Comparison of ENCODE assay signal across 1 cellular context in the genomic region with DNA sequence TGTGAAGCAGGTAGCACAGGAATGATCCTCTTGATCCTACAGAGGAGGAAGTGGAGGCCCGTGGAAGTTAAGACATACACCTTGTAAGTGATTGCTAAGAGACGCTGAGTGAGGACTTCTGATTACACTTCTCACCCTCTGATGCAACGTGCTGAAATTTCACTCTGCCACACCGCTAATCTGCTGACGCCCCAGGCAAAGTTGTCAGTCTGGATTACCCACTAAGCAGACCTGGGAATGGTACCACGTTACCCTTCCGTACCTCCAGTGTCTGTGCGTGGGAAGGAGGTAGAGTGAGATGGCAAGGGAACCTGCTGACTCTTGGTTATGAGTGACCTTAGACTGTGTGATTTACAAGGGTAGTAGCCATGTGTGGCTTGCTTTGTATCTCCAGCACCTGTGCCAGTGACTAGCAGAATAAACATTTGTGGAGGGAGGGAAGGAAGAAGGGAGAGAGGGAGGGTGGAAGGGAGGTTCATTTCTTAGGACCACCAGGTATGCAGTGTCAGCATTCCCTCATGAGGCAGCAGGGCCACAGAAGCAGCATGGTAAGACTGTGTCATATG.
TF ChIP-seq lines count a peak whose summit lies in the region.

No MANE protein-coding gene starts in this region.

TF ChIP-seq in K562, 482 proteins besides CTCF, POLR2A, EP300 and RAD21 (continued from another document and continues in another):
- TF ChIP-seq, protein P1, sequence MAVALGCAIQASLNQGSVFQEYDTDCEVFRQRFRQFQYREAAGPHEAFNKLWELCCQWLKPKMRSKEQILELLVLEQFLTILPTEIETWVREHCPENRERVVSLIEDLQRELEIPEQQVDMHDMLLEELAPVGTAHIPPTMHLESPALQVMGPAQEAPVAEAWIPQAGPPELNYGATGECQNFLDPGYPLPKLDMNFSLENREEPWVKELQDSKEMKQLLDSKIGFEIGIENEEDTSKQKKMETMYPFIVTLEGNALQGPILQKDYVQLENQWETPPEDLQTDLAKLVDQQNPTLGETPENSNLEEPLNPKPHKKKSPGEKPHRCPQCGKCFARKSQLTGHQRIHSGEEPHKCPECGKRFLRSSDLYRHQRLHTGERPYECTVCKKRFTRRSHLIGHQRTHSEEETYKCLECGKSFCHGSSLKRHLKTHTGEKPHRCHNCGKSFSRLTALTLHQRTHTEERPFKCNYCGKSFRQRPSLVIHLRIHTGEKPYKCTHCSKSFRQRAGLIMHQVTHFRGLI (CRISPR knock-in tag; IDR thresholded peaks at IDR 0.05) = peak; percentile 63; the same call in 1 of the 2 replicates
- TF ChIP-seq ZNF324 (CRISPR knock-in tag; IDR thresholded peaks at IDR 0.05) (0 out of 2 replicates have a peak, but pooled peaks have one; percentile 37), RBM39 (optimal IDR thresholded peaks at IDR 0.05; ENCODE audit: low read depth, low read length) (no peak), SETDB1 (IDR thresholded peaks at IDR 0.05; ENCODE audit: low read length) (no peak), CAMTA2 (CRISPR knock-in tag; conservative IDR thresholded peaks at IDR 0.05) (no peak), RHOXF2B (CRISPR knock-in tag; conservative IDR thresholded peaks at IDR 0.05) (no peak; the same call in 1 of the 2 replicates), NCOA2 (IDR thresholded peaks at IDR 0.05; ENCODE audit: partially characterized antibody in 2 of 2) (no peak), SMARCA4 (IDR thresholded peaks at IDR 0.05) (peak; percentile 84; the same call in 1 of the 2 replicates), CREB1 (IDR thresholded peaks at IDR 0.05) (no peak), CREB1 (CRISPR knock-in tag; IDR thresholded peaks at IDR 0.05) (peak; percentile 59; the same call in 1 of the 2 replicates), GATAD2A (IDR thresholded peaks at IDR 0.05) (no peak), ZNF75A (CRISPR knock-in tag; IDR thresholded peaks at IDR 0.05) (no peak), GTF2E2 (tag; IDR thresholded peaks at IDR 0.05) (no peak), STAT5B (CRISPR knock-in tag; IDR thresholded peaks at IDR 0.05) (no peak), EP400 (IDR thresholded peaks at IDR 0.05) (peak; percentile 72), MEIS2 (IDR thresholded peaks at IDR 0.05; ENCODE audit: partially characterized antibody) (peak; percentile 89), ZNF24 (IDR thresholded peaks at IDR 0.05) (no peak), KDM4B (IDR thresholded peaks at IDR 0.05; ENCODE audit: borderline replicate concordance in 2 of 2, low read depth in 1 of 2) (no peak), HDAC2 (IDR thresholded peaks at IDR 0.05) (peak; percentile 67; the same call in 1 of the 2 replicates)
- TF ChIP-seq, protein P2, sequence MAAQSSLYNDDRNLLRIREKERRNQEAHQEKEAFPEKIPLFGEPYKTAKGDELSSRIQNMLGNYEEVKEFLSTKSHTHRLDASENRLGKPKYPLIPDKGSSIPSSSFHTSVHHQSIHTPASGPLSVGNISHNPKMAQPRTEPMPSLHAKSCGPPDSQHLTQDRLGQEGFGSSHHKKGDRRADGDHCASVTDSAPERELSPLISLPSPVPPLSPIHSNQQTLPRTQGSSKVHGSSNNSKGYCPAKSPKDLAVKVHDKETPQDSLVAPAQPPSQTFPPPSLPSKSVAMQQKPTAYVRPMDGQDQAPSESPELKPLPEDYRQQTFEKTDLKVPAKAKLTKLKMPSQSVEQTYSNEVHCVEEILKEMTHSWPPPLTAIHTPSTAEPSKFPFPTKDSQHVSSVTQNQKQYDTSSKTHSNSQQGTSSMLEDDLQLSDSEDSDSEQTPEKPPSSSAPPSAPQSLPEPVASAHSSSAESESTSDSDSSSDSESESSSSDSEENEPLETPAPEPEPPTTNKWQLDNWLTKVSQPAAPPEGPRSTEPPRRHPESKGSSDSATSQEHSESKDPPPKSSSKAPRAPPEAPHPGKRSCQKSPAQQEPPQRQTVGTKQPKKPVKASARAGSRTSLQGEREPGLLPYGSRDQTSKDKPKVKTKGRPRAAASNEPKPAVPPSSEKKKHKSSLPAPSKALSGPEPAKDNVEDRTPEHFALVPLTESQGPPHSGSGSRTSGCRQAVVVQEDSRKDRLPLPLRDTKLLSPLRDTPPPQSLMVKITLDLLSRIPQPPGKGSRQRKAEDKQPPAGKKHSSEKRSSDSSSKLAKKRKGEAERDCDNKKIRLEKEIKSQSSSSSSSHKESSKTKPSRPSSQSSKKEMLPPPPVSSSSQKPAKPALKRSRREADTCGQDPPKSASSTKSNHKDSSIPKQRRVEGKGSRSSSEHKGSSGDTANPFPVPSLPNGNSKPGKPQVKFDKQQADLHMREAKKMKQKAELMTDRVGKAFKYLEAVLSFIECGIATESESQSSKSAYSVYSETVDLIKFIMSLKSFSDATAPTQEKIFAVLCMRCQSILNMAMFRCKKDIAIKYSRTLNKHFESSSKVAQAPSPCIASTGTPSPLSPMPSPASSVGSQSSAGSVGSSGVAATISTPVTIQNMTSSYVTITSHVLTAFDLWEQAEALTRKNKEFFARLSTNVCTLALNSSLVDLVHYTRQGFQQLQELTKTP (IDR thresholded peaks at IDR 0.05; ENCODE audit: low read depth in 1 of 2, partially characterized antibody in 2 of 2) = peak in 1 of 2 experiments; percentile 67
- TF ChIP-seq, protein P3, sequence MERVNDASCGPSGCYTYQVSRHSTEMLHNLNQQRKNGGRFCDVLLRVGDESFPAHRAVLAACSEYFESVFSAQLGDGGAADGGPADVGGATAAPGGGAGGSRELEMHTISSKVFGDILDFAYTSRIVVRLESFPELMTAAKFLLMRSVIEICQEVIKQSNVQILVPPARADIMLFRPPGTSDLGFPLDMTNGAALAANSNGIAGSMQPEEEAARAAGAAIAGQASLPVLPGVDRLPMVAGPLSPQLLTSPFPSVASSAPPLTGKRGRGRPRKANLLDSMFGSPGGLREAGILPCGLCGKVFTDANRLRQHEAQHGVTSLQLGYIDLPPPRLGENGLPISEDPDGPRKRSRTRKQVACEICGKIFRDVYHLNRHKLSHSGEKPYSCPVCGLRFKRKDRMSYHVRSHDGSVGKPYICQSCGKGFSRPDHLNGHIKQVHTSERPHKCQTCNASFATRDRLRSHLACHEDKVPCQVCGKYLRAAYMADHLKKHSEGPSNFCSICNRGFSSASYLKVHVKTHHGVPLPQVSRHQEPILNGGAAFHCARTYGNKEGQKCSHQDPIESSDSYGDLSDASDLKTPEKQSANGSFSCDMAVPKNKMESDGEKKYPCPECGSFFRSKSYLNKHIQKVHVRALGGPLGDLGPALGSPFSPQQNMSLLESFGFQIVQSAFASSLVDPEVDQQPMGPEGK (CRISPR knock-in tag; IDR thresholded peaks at IDR 0.05; ENCODE audit: borderline replicate concordance) = no peak; the same call in 1 of the 2 replicates
- TF ChIP-seq, protein P4, sequence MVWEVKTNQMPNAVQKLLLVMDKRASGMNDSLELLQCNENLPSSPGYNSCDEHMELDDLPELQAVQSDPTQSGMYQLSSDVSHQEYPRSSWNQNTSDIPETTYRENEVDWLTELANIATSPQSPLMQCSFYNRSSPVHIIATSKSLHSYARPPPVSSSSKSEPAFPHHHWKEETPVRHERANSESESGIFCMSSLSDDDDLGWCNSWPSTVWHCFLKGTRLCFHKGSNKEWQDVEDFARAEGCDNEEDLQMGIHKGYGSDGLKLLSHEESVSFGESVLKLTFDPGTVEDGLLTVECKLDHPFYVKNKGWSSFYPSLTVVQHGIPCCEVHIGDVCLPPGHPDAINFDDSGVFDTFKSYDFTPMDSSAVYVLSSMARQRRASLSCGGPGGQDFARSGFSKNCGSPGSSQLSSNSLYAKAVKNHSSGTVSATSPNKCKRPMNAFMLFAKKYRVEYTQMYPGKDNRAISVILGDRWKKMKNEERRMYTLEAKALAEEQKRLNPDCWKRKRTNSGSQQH (CRISPR knock-in tag; IDR thresholded peaks at IDR 0.05) = peak; percentile 89
- TF ChIP-seq, protein P5, sequence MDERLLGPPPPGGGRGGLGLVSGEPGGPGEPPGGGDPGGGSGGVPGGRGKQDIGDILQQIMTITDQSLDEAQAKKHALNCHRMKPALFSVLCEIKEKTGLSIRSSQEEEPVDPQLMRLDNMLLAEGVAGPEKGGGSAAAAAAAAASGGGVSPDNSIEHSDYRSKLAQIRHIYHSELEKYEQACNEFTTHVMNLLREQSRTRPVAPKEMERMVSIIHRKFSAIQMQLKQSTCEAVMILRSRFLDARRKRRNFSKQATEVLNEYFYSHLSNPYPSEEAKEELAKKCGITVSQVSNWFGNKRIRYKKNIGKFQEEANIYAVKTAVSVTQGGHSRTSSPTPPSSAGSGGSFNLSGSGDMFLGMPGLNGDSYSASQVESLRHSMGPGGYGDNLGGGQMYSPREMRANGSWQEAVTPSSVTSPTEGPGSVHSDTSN (CRISPR knock-in tag; IDR thresholded peaks at IDR 0.05; ENCODE audit: low read depth) = no peak
- TF ChIP-seq, protein P5 (tag; conservative IDR thresholded peaks at IDR 0.05; ENCODE audit: low read depth) = peak; percentile 72
- TF ChIP-seq, protein P6, sequence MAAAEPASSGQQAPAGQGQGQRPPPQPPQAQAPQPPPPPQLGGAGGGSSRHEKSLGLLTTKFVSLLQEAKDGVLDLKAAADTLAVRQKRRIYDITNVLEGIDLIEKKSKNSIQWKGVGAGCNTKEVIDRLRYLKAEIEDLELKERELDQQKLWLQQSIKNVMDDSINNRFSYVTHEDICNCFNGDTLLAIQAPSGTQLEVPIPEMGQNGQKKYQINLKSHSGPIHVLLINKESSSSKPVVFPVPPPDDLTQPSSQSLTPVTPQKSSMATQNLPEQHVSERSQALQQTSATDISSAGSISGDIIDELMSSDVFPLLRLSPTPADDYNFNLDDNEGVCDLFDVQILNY (CRISPR knock-in tag; IDR thresholded peaks at IDR 0.05) = no peak
- TF ChIP-seq, protein P7, sequence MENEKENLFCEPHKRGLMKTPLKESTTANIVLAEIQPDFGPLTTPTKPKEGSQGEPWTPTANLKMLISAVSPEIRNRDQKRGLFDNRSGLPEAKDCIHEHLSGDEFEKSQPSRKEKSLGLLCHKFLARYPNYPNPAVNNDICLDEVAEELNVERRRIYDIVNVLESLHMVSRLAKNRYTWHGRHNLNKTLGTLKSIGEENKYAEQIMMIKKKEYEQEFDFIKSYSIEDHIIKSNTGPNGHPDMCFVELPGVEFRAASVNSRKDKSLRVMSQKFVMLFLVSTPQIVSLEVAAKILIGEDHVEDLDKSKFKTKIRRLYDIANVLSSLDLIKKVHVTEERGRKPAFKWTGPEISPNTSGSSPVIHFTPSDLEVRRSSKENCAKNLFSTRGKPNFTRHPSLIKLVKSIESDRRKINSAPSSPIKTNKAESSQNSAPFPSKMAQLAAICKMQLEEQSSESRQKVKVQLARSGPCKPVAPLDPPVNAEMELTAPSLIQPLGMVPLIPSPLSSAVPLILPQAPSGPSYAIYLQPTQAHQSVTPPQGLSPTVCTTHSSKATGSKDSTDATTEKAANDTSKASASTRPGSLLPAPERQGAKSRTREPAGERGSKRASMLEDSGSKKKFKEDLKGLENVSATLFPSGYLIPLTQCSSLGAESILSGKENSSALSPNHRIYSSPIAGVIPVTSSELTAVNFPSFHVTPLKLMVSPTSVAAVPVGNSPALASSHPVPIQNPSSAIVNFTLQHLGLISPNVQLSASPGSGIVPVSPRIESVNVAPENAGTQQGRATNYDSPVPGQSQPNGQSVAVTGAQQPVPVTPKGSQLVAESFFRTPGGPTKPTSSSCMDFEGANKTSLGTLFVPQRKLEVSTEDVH (IDR thresholded peaks at IDR 0.05; ENCODE audit: low read depth, partially characterized antibody) = no peak
- TF ChIP-seq, protein P8, sequence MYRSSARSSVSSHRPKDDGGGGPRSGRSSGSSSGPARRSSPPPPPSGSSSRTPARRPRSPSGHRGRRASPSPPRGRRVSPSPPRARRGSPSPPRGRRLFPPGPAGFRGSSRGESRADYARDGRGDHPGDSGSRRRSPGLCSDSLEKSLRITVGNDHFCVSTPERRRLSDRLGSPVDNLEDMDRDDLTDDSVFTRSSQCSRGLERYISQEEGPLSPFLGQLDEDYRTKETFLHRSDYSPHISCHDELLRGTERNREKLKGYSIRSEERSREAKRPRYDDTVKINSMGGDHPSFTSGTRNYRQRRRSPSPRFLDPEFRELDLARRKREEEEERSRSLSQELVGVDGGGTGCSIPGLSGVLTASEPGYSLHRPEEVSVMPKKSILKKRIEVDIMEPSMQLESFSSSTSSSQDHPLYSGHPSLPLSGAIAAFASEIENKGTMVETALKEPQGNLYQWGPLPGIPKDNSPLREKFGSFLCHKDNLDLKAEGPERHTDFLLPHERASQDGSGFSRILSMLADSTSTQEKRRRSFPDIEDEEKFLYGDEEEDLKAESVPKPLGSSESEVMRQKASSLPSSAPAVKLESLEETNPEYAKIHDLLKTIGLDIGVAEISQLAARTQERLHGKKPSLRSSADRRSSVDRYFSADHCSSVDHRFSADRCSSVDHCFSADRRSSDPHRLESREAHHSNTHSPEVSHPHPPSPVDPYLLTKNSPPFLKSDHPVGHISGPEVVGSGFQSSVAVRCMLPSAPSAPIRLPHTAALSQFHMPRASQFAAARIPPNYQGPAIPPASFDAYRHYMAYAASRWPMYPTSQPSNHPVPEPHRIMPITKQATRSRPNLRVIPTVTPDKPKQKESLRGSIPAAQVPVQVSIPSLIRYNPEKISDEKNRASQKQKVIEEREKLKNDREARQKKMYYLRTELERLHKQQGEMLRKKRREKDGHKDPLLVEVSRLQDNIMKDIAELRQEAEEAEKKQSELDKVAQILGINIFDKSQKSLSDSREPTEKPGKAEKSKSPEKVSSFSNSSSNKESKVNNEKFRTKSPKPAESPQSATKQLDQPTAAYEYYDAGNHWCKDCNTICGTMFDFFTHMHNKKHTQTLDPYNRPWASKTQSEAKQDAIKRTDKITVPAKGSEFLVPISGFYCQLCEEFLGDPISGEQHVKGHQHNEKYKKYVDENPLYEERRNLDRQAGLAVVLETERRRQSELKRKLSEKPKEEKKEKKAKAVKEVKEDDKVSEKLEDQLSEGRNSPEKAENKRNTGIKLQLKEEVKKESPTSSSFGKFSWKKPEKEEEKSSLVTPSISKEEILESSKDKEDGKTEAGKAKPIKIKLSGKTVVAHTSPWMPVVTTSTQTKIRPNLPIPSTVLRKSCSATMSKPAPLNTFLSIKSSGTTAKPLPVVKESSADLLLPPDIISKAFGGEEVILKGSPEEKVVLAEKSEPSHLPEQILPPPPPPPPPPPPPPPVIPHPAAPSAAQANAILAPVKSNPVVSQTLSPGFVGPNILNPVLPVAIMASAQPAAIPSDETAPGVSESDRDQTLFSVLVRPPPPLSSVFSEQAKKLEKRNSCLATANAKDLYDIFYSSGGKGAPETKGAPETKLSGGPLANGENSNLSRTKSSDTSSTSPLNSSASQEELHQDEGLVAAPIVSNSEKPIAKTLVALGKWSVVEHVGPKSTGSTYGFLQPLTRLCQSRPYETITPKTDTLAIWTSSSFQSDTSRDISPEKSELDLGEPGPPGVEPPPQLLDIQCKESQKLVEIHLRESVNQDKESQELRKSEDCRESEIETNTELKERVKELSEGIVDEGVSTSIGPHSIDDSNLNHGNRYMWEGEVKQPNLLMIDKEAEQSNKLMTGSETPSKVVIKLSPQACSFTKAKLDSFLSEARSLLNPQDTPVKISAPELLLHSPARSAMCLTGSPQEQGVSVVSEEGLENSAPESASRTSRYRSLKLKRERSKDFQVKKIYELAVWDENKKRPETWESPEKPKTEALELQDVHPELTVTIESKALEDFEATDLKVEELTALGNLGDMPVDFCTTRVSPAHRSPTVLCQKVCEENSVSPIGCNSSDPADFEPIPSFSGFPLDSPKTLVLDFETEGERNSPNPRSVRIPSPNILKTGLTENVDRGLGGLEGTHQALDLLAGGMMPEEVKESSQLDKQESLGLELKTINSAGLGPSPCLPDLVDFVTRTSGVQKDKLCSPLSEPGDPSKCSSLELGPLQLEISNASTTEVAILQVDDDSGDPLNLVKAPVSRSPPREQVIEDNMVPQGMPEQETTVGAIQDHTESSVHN (IDR thresholded peaks at IDR 0.05; ENCODE audit: borderline replicate concordance in 1 of 2, low read depth in 1 of 2) = 0 out of 4 replicates have a peak, but pooled peaks of 1 of the 2 experiments have one; percentile 39
